Comparison of ENCODE assay signal across 8 cellular contexts in genomic region chr4:166594326-166594946, GRCh38.
A peak's percentile ranks its signal among the peaks of the same experiment; 100 is the strongest.
DNase-seq lines count a peak whose midpoint lies in the region; ATAC-seq, FAIRE-seq and TF ChIP-seq lines count a peak whose summit lies in the region.

No MANE protein-coding gene starts in this region.

- H3K4me1 Mint-ChIP-seq in activated CD4-positive, alpha-beta T cell treated with anti-CD3 and anti-CD28 coated beads for 36 hours: no peaks in the 10 kb centered on the region

- DNase-seq in activated CD4-positive, alpha-beta T cell treated with anti-CD3 and anti-CD28 coated beads for 36 hours: peak; percentile 7
- DNase-seq in activated CD4-positive, alpha-beta T cell treated with anti-CD3 and anti-CD28 coated beads for 48 hours: no peak
- DNase-seq in NCI-H146 treated with DMSO at 0.1 percent for 48 hours (lab: John Stamatoyannopoulos, UW; ENCODE audit: unreplicated experiment): peak; percentile 3
- DNase-seq in GM12878 (ENCODE audit: low read depth, low spot score): peak; percentile 13
- peak; percentile 58 for DNase-seq in medulla oblongata (ENCODE audit: extremely low spot score)
- DNase-seq in NOMO-1 treated with dmso at 0.1 percent for 144 hours (lab: John Stamatoyannopoulos, UW; ENCODE audit: unreplicated experiment): no peak

- SMC1A ChIA-PET in GM12878 (lab: Charles Lee; ENCODE audit: uncharacterized antibody, unreplicated experiment): interaction anchor here (0.6 to 3.1 kb wide), 22 partner anchors 9 to 709 kb away, joined by 3 to 22 read pairs (median 5); no protein-coding TSS in a partner anchor

- no peaks in the 10 kb centered on the region for H3K79me2 ChIP-seq in GM12878 (ENCODE audit: control insufficient read depth, insufficient read depth, low read length)

- no peak overlapping the region; the same call in 1 of the 2 replicates for H2AFZ ChIP-seq in GM12878 (ENCODE audit: control insufficient read depth, low read depth, low read length)

- H3K27ac Mint-ChIP-seq in activated CD4-positive, alpha-beta T cell treated with anti-CD3 and anti-CD28 coated beads for 36 hours: no peak overlapping the region

- no peak overlapping the region for H3K4me3 ChIP-seq in GM12878

- BruUV-seq in GM12878 (replicated peaks; lab: Mats Ljungman, UMichigan): no TSS peak

- H3K9ac ChIP-seq in GM12878 (ENCODE audit: control insufficient read depth, insufficient read depth, low read length): no peak overlapping the region

- H3K36me3 Mint-ChIP-seq in activated CD4-positive, alpha-beta T cell treated with anti-CD3 and anti-CD28 coated beads for 36 hours (ENCODE audit: low read depth): no peaks in the 10 kb centered on the region

- H3K4me2 ChIP-seq in GM12878 (ENCODE audit: control insufficient read depth, insufficient read depth): no peak overlapping the region

- no peaks in the 10 kb centered on the region for H3K27me3 Mint-ChIP-seq in activated CD4-positive, alpha-beta T cell treated with anti-CD3 and anti-CD28 coated beads for 36 hours

- no peaks in the 10 kb centered on the region for H4K20me1 ChIP-seq in GM12878 (ENCODE audit: control insufficient read depth, insufficient read depth)

- CTCF ChIA-PET in activated CD4-positive, alpha-beta T cell treated with anti-CD3 and anti-CD28 coated beads for 36 hours (lab: Charles Lee): interaction anchor here (1.1 kb wide), 1 partner anchor 429 kb away, joined by 4 read pairs; no protein-coding TSS in a partner anchor
- CTCF ChIA-PET in GM12878 (lab: Yijun Ruan, JAX): interaction anchor here (0.6 to 3.9 kb wide), 28 partner anchors 9 to 1238 kb away, joined by 3 to 32 read pairs (median 4); no protein-coding TSS in a partner anchor

- RAD21 ChIA-PET in GM12878 (lab: Charles Lee; ENCODE audit: unreplicated experiment): interaction anchor here (1.1 to 2.7 kb wide), 8 partner anchors 203 to 432 kb away, joined by 3 to 14 read pairs (median 4); no protein-coding TSS in a partner anchor

- no peak for ATAC-seq in activated CD4-positive, alpha-beta T cell treated with anti-CD3 and anti-CD28 coated beads for 36 hours
- ATAC-seq in HG02610 (IDR thresholded peaks at IDR 0.05; ENCODE audit: unreplicated experiment) (peak; percentile 87), GM12878 (peak; percentile 100), GM19023 (IDR thresholded peaks at IDR 0.05; ENCODE audit: unreplicated experiment) (no peak)

- no peak for TF ChIP-seq EP300 in GM12878 (IDR thresholded peaks at IDR 0.05; ENCODE audit: borderline replicate concordance in 1 of 2, control insufficient read depth in 1 of 2, low read depth in 2 of 2, low read length in 2 of 2)

- H3K9me3 Mint-ChIP-seq in activated CD4-positive, alpha-beta T cell treated with anti-CD3 and anti-CD28 coated beads for 36 hours (ENCODE audit: low read depth): no peaks in the 10 kb centered on the region

- no peaks in the 10 kb centered on the region for H3K27me3 ChIP-seq in GM12878 (replicated peaks in 1 of 2; ENCODE audit: control insufficient read depth in 2 of 2, insufficient read depth in 2 of 2, low read length in 1 of 2)

- intact Hi-C loops in activated CD4-positive, alpha-beta T cell treated with anti-CD3 and anti-CD28 coated beads for 36 hours (cut with DNase I, micrococcal nuclease): loop anchor here in 1 of 2 experiments (2.0 to 10.0 kb wide), 3 partner anchors 430 to 1100 kb away; no protein-coding TSS in a partner anchor
- intact Hi-C loops in GM12878 (cut with micrococcal nuclease; ENCODE audit: unreplicated experiment): loop anchor here (1.0 to 10.0 kb wide), 6 partner anchors 270 to 1480 kb away; no protein-coding TSS in a partner anchor

- H3K4me3 Mint-ChIP-seq in activated CD4-positive, alpha-beta T cell treated with anti-CD3 and anti-CD28 coated beads for 36 hours: no peak overlapping the region

- H3K27ac ChIP-seq in GM12878 (ENCODE audit: control insufficient read depth, insufficient read depth): no peak overlapping the region

- TF ChIP-seq CTCF in GM12878 (IDR thresholded peaks at IDR 0.05 in 2 of 3, conservative IDR thresholded peaks at IDR 0.05 in 1 of 3; ENCODE audit: control insufficient read depth in 2 of 3, extremely low read depth in 1 of 3, insufficient read depth in 1 of 3, low read depth in 3 of 3, low read length in 3 of 3): peak; percentile 57 to 73 (median 71)

- peak; percentile 74 for FAIRE-seq in GM12878 (lab: Jason Lieb, UNC)

- no peaks in the 10 kb centered on the region for H3K9me3 ChIP-seq in GM12878 (replicated peaks; ENCODE audit: control insufficient read depth, insufficient read depth, low read length)

- in situ Hi-C loops in GM12878 (cut with MboI): loop anchor here (5.0 to 25.0 kb wide), 2 partner anchors 427 to 1057 kb away; no protein-coding TSS in a partner anchor

- POLR2A ChIA-PET in activated CD4-positive, alpha-beta T cell treated with anti-CD3 and anti-CD28 coated beads for 36 hours (lab: Charles Lee): interaction anchor here (0.6 kb wide), 1 partner anchor 1401 kb away, joined by 4 read pairs; no protein-coding TSS in a partner anchor
- POLR2A ChIA-PET in GM12878 (lab: Charles Lee): no interaction called here

- peak; percentile 83 for TF ChIP-seq RAD21 in GM12878 (IDR thresholded peaks at IDR 0.05; ENCODE audit: insufficient read depth, low read depth, low read length)

- no peaks in the 10 kb centered on the region for H3K36me3 ChIP-seq in GM12878 (ENCODE audit: control insufficient read depth in 2 of 2, insufficient read depth in 2 of 2, low read length in 1 of 2)

- no peak for TF ChIP-seq POLR2A in GM12878 (IDR thresholded peaks at IDR 0.05; ENCODE audit: low read depth, low read length)

- no peaks in the 10 kb centered on the region for H3K4me1 ChIP-seq in GM12878 (ENCODE audit: control insufficient read depth, insufficient read depth, low read length)

- WGBS in GM12878 (ENCODE audit: insufficient coverage, insufficient replicate concordance, low lambda C conversion rate, missing lambda C conversion rate): 50% methylated on average over 1 of the region's 1 CpG

TF ChIP-seq in GM12878, 131 proteins besides CTCF, POLR2A, EP300 and RAD21:
- TF ChIP-seq SMC3 (IDR thresholded peaks at IDR 0.05; ENCODE audit: borderline replicate concordance, low read length) (peak; percentile 82), NBN (IDR thresholded peaks at IDR 0.05) (no peak), ZZZ3 (IDR thresholded peaks at IDR 0.05; ENCODE audit: control insufficient read depth, insufficient read length, low read depth) (no peak), NR2C1 (IDR thresholded peaks at IDR 0.05) (no peak), SPI1 (IDR thresholded peaks at IDR 0.05; ENCODE audit: borderline replicate concordance, insufficient read depth, low read depth, low read length) (no peak), SREBF2 (IDR thresholded peaks at IDR 0.05; ENCODE audit: low read length) (no peak), RUNX3 (IDR thresholded peaks at IDR 0.05; ENCODE audit: low read length) (no peak)

Comparison
In these comparisons a context has a peak if more than half of its experiments do, and no peak if none do; other contexts are left out.
1. DNase-seq: peak in activated CD4-positive, alpha-beta T cell treated with anti-CD3 and anti-CD28 coated beads for 36 hours (single experiment), NCI-H146 treated with DMSO at 0.1 percent for 48 hours (single experiment), GM12878 (single experiment) and medulla oblongata (single experiment); none in activated CD4-positive, alpha-beta T cell treated with anti-CD3 and anti-CD28 coated beads for 48 hours (single experiment) and NOMO-1 treated with dmso at 0.1 percent for 144 hours (single experiment).
2. ATAC-seq: peak in HG02610 (single experiment) and GM12878 (single experiment); none in activated CD4-positive, alpha-beta T cell treated with anti-CD3 and anti-CD28 coated beads for 36 hours (single experiment) and GM19023 (single experiment).